In the genomic region with DNA sequence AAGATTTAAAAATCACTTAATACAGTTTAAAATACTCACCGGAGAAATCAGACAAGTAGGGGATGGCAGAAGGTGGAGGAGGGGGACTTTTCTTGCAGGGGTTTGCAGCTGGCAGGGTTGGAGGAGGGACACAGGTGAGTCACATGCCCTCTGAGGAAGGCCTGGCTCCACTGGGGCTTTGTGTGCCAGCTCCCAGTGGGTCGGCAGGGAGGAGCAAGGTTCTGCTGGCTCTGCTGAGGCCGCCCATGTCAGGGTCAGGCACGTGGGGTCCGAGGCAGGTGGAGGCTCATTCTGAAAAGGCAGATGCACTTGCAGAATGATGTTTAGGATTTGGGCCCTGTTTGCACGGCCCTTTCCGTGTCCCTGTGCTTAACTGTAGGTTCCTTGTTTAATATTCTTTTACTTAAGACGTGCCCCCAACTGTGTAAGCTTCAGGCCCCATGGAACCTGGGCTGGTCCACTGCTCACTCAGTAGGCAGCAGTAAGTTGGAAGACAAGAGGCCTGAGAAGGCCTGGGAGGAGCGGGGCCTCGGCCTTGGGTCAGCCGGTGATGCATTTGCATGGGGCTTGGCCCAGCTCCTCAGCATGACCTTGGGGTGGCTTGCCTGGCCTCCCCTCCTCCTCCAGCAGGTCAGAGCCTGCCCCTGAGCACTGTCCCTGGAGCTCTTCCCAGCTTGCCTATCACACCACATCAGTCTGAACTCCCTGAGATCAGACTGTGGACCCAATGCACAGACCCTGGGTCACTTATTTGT, we compare ENCODE assay signal across 14 cellular contexts.
DNase-seq lines count a peak whose midpoint lies in the region; ATAC-seq and TF ChIP-seq lines count a peak whose summit lies in the region.
"Had no signal": no experiment of that assay in that cellular context is flagged by ENCODE, and none has a peak within 500 bp of the region (broad histone marks: within the 10 kb centered on the region; RNA-seq: fewer than 3 reads in every experiment).

No MANE protein-coding gene starts in this region.

- H3K4me1 ChIP-seq in left ventricle myocardium inferior (no peaks in the 10 kb centered on the region), lower lobe of right lung (no peaks in the 10 kb centered on the region), transverse colon (peaks cover 0 to 8% (median 0%) of the 10 kb centered on the region in 4 donors)
- H3K4me1 ChIP-seq: Caco-2 had no signal

- TF ChIP-seq EP300 in transverse colon (IDR thresholded peaks at IDR 0.05; ENCODE audit: low read depth) = no peak

- intact Hi-C loops in left ventricle myocardium superior (cut with micrococcal nuclease) (no loop called here), left ventricle myocardium inferior (cut with micrococcal nuclease) (no loop called here), lower lobe of right lung (cut with DNase I) (no loop called here), posterior vena cava (cut with DNase I) (no loop called here), transverse colon (cut with DNase I; ENCODE audit: low total_unique reads) (no loop called here)

- WGBS in transverse colon (ENCODE audit: low coverage in 1 of 2), 2 donors = 86% methylated on average over 9 of the region's 11 CpGs; no CpG with 5 or more reads in 1 of the 2 donors

- ATAC-seq in left ventricle myocardium superior = no peak
- ATAC-seq in lower lobe of right lung = no peak
- no peak for ATAC-seq in HG02588 (IDR thresholded peaks at IDR 0.05; ENCODE audit: unreplicated experiment)

- TF ChIP-seq CTCF in left ventricle myocardium inferior (IDR thresholded peaks at IDR 0.05; ENCODE audit: borderline replicate concordance) (no peak), lower lobe of right lung (IDR thresholded peaks at IDR 0.05) (no peak), transverse colon (IDR thresholded peaks at IDR 0.05) (no peak)

- H3K27ac ChIP-seq in left ventricle myocardium inferior (replicated peaks) = no peak overlapping the region
- H3K27ac ChIP-seq in lower lobe of right lung = no peak overlapping the region
- H3K27ac ChIP-seq in transverse colon = no peak overlapping the region
- H3K27ac ChIP-seq: BLaER1 had no signal

- no peaks in the 10 kb centered on the region for H3K36me3 ChIP-seq in left ventricle myocardium inferior
- no peaks in the 10 kb centered on the region for H3K36me3 ChIP-seq in lower lobe of right lung
- no peaks in the 10 kb centered on the region for H3K36me3 ChIP-seq in transverse colon
- H3K36me3 ChIP-seq: BLaER1 had no signal

- H3K9me3 ChIP-seq in left ventricle myocardium inferior (replicated peaks) (no peaks in the 10 kb centered on the region), lower lobe of right lung (no peaks in the 10 kb centered on the region), transverse colon (no peaks in the 10 kb centered on the region)
- H3K9me3 ChIP-seq: BLaER1, Caco-2 had no signal

- H3K4me3 ChIP-seq in left ventricle myocardium inferior (no peak overlapping the region), lower lobe of right lung (no peak overlapping the region), transverse colon (no peak overlapping the region)
- H3K4me3 ChIP-seq: BLaER1 had no signal

- peak; percentile 17 for DNase-seq in left ventricle myocardium superior
- no peak for DNase-seq in left ventricle myocardium inferior
- DNase-seq in lower lobe of right lung = peak; percentile 34
- peak; percentile 72 for DNase-seq in posterior vena cava (ENCODE audit: low spot score)
- DNase-seq in transverse colon = no peak
- no peak for DNase-seq in NCI-H226
- no peak for DNase-seq in DMS79 (lab: John Stamatoyannopoulos, UW)
- DNase-seq: 8988T; AML-193; Caco-2; CD8-positive, alpha-beta memory T cell; GF-D8 had no signal

- in situ Hi-C loops in transverse colon (cut with MboI; ENCODE audit: low pct_ligation_motif_present in 1 of 4, low pct_unique_long_range_greater_than_20kb in 1 of 4, low sequenced_read_pairs in 3 of 4) = no loop called here

- TF ChIP-seq POLR2A in transverse colon (IDR thresholded peaks at IDR 0.05) = no peak

- H3K27me3 ChIP-seq in left ventricle myocardium inferior (ENCODE audit: low read depth) (peaks cover 28% of the 10 kb centered on the region), lower lobe of right lung (ENCODE audit: low read depth) (peaks cover 6% of the 10 kb centered on the region), transverse colon (peaks cover 9% of the 10 kb centered on the region)
- H3K27me3 ChIP-seq: BLaER1 had no signal

Comparison
In these comparisons a context has a peak if more than half of its experiments do, and no peak if none do; other contexts are left out.
1. DNase-seq: peak in left ventricle myocardium superior (single experiment), lower lobe of right lung (single experiment) and posterior vena cava (single experiment); none in left ventricle myocardium inferior (single experiment), transverse colon (single experiment), NCI-H226 (single experiment) and DMS79 (single experiment).